28 cellular contexts compared by ENCODE assay signal in genomic region chr7:114589436-114589835, GRCh38.
"Had no signal": no experiment of that assay in that cellular context is flagged by ENCODE, and none has a peak within 500 bp of the region (broad histone marks: within the 10 kb centered on the region; RNA-seq: fewer than 3 reads in every experiment).

No MANE protein-coding gene starts in this region.

- H3K4me1 Mint-ChIP-seq: activated CD4-positive, alpha-beta T cell treated with anti-CD3 and anti-CD28 coated beads, Interleukin-2, amount 10 ng/mL, durations not matched to agents 24 days and 14 days; activated naive CD4-positive, alpha-beta T cell treated with anti-CD3 and anti-CD28 coated beads, Interleukin-2, amount 50 U/mL, for 24 hours; activated naive CD8-positive, alpha-beta T cell treated with anti-CD3 and anti-CD28 coated beads, Interleukin-2, amount 50 U/mL, for 24 hours had no signal

- H3K27ac Mint-ChIP-seq: activated CD4-positive, alpha-beta memory T cell treated with anti-CD3 and anti-CD28 coated beads for 36 hours; activated CD4-positive, alpha-beta T cell treated with anti-CD3 and anti-CD28 coated beads, Interleukin-2, amount 10 ng/mL, durations not matched to agents 24 days and 14 days; activated naive CD4-positive, alpha-beta T cell treated with anti-CD3 and anti-CD28 coated beads, Interleukin-2, amount 50 U/mL, for 24 hours; activated naive CD8-positive, alpha-beta T cell treated with anti-CD3 and anti-CD28 coated beads, Interleukin-2, amount 50 U/mL, for 24 hours; activated T-helper 1 cell treated with anti-CD3 and anti-CD28 coated beads, Interleukin-12 subunit alpha, Interleukin-12 subunit beta, Interleukin-2, Interleukin-4 antibody, amounts not matched to agents 30 ng/mL and 10 ng/mL and 1 ng/mL, durations not matched to agents 14 hours and 24 hours and 36 hours; endodermal cell; nephron progenitor cell had no signal

- H3K9me3 ChIP-seq: esophagus muscularis mucosa, pancreas, prostate gland, sigmoid colon, suprapubic skin, tibial artery had no signal

- H3K36me3 Mint-ChIP-seq: activated CD4-positive, alpha-beta memory T cell treated with anti-CD3 and anti-CD28 coated beads for 36 hours; activated naive CD4-positive, alpha-beta T cell treated with anti-CD3 and anti-CD28 coated beads, Interleukin-2, amount 50 U/mL, for 24 hours had no signal

- H3K27ac ChIP-seq: esophagus muscularis mucosa, foreskin keratinocyte, pancreas, prostate gland, sigmoid colon, suprapubic skin, tibial artery had no signal

- H3K27me3 Mint-ChIP-seq: activated CD4-positive, alpha-beta T cell treated with anti-CD3 and anti-CD28 coated beads, Interleukin-2, amount 10 ng/mL, durations not matched to agents 24 days and 14 days; activated naive CD4-positive, alpha-beta T cell treated with anti-CD3 and anti-CD28 coated beads, Interleukin-2, amount 50 U/mL, for 24 hours; activated naive CD8-positive, alpha-beta T cell treated with anti-CD3 and anti-CD28 coated beads, Interleukin-2, amount 50 U/mL, for 24 hours had no signal

- DNase-seq: activated CD4-positive, alpha-beta memory T cell treated with anti-CD3 and anti-CD28 coated beads for 36 hours; activated CD4-positive, alpha-beta T cell treated with anti-CD3 and anti-CD28 coated beads, Interleukin-2, amount 10 ng/mL, durations not matched to agents 24 days and 14 days; activated CD4-positive, CD25-positive, alpha-beta regulatory T cell treated with anti-CD3 and anti-CD28 coated beads, Interleukin-2, amount 50 U/mL, for 72 hours; activated CD8-positive, alpha-beta memory T cell treated with anti-CD3 and anti-CD28 coated beads, Interleukin-2, amount 50 U/mL, for 4 hours; activated effector memory CD4-positive, alpha-beta T cell treated with anti-CD3 and anti-CD28 coated beads, Interleukin-2, amount 50 U/mL, for 16 hours; activated naive CD8-positive, alpha-beta T cell treated with anti-CD3 and anti-CD28 coated beads, Interleukin-2, amount 50 U/mL, for 24 hours; activated T-cell treated with anti-CD3 and anti-CD28 coated beads, Interleukin-2, amount 50 U/mL, for 1 hour; amygdala; caudate nucleus; endodermal cell; foreskin keratinocyte; left cardiac atrium; mammary epithelial cell; nephron progenitor cell; nucleus accumbens; pancreas; sigmoid colon; stimulated activated CD4-positive, alpha-beta T cell treated with anti-CD3 and anti-CD28 coated beads, Interleukin-15, amount 100 ng/mL, for 24 hours; stimulated activated CD4-positive, alpha-beta T cell treated with anti-CD3 and anti-CD28 coated beads, Interleukin-2, amount 100 ng/mL, for 24 hours; stimulated activated naive CD4-positive, alpha-beta T cell; T-helper 2 cell; tibial artery had no signal

- ATAC-seq: activated naive CD8-positive, alpha-beta T cell treated with anti-CD3 and anti-CD28 coated beads, Interleukin-2, amount 50 U/mL, for 24 hours; foreskin keratinocyte; left cardiac atrium; pancreas had no signal

- H3K4me1 ChIP-seq: foreskin keratinocyte, pancreas, prostate gland, suprapubic skin, tibial artery had no signal

- H3K4me3 Mint-ChIP-seq: activated CD4-positive, alpha-beta memory T cell treated with anti-CD3 and anti-CD28 coated beads for 36 hours; activated CD4-positive, alpha-beta T cell treated with anti-CD3 and anti-CD28 coated beads, Interleukin-2, amount 10 ng/mL, durations not matched to agents 24 days and 14 days; activated naive CD4-positive, alpha-beta T cell treated with anti-CD3 and anti-CD28 coated beads, Interleukin-2, amount 50 U/mL, for 24 hours; activated naive CD8-positive, alpha-beta T cell treated with anti-CD3 and anti-CD28 coated beads, Interleukin-2, amount 50 U/mL, for 24 hours; activated T-helper 1 cell treated with anti-CD3 and anti-CD28 coated beads, Interleukin-12 subunit alpha, Interleukin-12 subunit beta, Interleukin-2, Interleukin-4 antibody, amounts not matched to agents 30 ng/mL and 10 ng/mL and 1 ng/mL, durations not matched to agents 14 hours and 24 hours and 36 hours; endodermal cell; nephron progenitor cell had no signal

- H3K36me3 ChIP-seq: esophagus muscularis mucosa, pancreas, prostate gland, sigmoid colon, suprapubic skin, tibial artery had no signal

- H3K27me3 ChIP-seq: esophagus muscularis mucosa, foreskin keratinocyte, pancreas, sigmoid colon, suprapubic skin, tibial artery had no signal

- H3K4me2 ChIP-seq: smooth muscle cell had no signal

- H3K9me3 Mint-ChIP-seq: activated CD4-positive, alpha-beta memory T cell treated with anti-CD3 and anti-CD28 coated beads for 36 hours; activated CD4-positive, alpha-beta T cell treated with anti-CD3 and anti-CD28 coated beads, Interleukin-2, amount 10 ng/mL, durations not matched to agents 24 days and 14 days; activated naive CD4-positive, alpha-beta T cell treated with anti-CD3 and anti-CD28 coated beads, Interleukin-2, amount 50 U/mL, for 24 hours; activated naive CD8-positive, alpha-beta T cell treated with anti-CD3 and anti-CD28 coated beads, Interleukin-2, amount 50 U/mL, for 24 hours; activated T-helper 1 cell treated with anti-CD3 and anti-CD28 coated beads, Interleukin-12 subunit alpha, Interleukin-12 subunit beta, Interleukin-2, Interleukin-4 antibody, amounts not matched to agents 30 ng/mL and 10 ng/mL and 1 ng/mL, durations not matched to agents 14 hours and 24 hours and 36 hours; endodermal cell; nephron progenitor cell had no signal

- H3K4me3 ChIP-seq: esophagus muscularis mucosa, pancreas, prostate gland, sigmoid colon, smooth muscle cell, suprapubic skin, tibial artery had no signal
